In the genomic region with DNA sequence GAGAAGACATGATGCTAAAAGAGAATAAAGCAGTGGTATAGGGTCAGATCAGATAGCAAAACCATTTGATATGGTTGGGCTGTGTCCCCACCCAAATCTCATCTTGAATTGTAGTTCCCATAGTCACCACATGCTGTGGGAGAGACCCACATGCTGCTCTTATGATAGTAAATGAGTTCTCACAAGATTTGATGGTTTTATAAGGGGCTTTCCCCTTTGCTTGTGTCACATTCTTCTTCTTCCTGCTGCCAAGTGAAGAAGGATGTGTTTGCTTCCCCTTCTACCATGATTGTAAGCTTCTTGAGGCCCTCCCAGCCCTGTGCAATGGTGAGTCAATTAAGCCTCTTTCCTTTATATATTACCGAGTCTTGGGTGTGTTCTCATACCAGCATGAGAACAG, we compare ENCODE assay signal across 29 cellular contexts.
"Had no signal": no experiment of that assay in that cellular context is flagged by ENCODE, and none has a peak within 500 bp of the region (broad histone marks: within the 10 kb centered on the region; RNA-seq: fewer than 3 reads in every experiment).

No MANE protein-coding gene starts in this region.

- H3K9me3 ChIP-seq: ascending aorta had no signal

- H3K27ac ChIP-seq: ascending aorta, cardiac muscle cell, PC-9, VCaP had no signal

- H3K4me3 Mint-ChIP-seq: activated B cell treated with CpG ODN at 0.5 μM for 24 hours; activated CD4-positive, alpha-beta T cell treated with anti-CD3 and anti-CD28 coated beads, Interleukin-2, amount 10 ng/mL, durations not matched to agents 24 days and 14 days; activated naive CD4-positive, alpha-beta T cell treated with anti-CD3 and anti-CD28 coated beads, Interleukin-2, amount 50 U/mL, for 24 hours; activated naive CD8-positive, alpha-beta T cell treated with anti-CD3 and anti-CD28 coated beads, Interleukin-2, amount 10 ng/mL, durations not matched to agents 7 days and 5 days; central memory CD8-positive, alpha-beta T cell had no signal

- H3K27me3 ChIP-seq: ascending aorta, cardiac muscle cell, MG63 had no signal

- H3K4me3 ChIP-seq: ascending aorta, cardiac muscle cell, MG63, PC-9 had no signal

- H3K27me3 Mint-ChIP-seq: activated B cell treated with CpG ODN at 0.5 μM for 24 hours; activated CD4-positive, alpha-beta T cell treated with anti-CD3 and anti-CD28 coated beads, Interleukin-2, amount 10 ng/mL, durations not matched to agents 24 days and 14 days; activated naive CD4-positive, alpha-beta T cell treated with anti-CD3 and anti-CD28 coated beads, Interleukin-2, amount 50 U/mL, for 24 hours; activated naive CD8-positive, alpha-beta T cell treated with anti-CD3 and anti-CD28 coated beads, Interleukin-2, amount 10 ng/mL, durations not matched to agents 7 days and 5 days; central memory CD8-positive, alpha-beta T cell had no signal

- H3K36me3 ChIP-seq: ascending aorta, cardiac muscle cell, MG63 had no signal

- H3K27ac Mint-ChIP-seq: activated B cell treated with CpG ODN at 0.5 μM for 24 hours; activated CD4-positive, alpha-beta T cell treated with anti-CD3 and anti-CD28 coated beads, Interleukin-2, amount 10 ng/mL, durations not matched to agents 24 days and 14 days; activated naive CD4-positive, alpha-beta T cell treated with anti-CD3 and anti-CD28 coated beads, Interleukin-2, amount 50 U/mL, for 24 hours; activated naive CD8-positive, alpha-beta T cell treated with anti-CD3 and anti-CD28 coated beads, Interleukin-2, amount 10 ng/mL, durations not matched to agents 7 days and 5 days; activated T-helper 2 cell treated with anti-CD3 and anti-CD28 coated beads, Interferon-gamma antibody, Interleukin-2, Interleukin-4, amounts not matched to agents 10 μg/mL and 5 μg/mL and 100 μg/mL, durations not matched to agents 14 hours and 24 hours and 36 hours had no signal

- DNase-seq: activated B cell treated with CpG ODN at 0.5 μM for 24 hours; activated CD4-positive, alpha-beta T cell treated with anti-CD3 and anti-CD28 coated beads, Interleukin-2, amount 10 ng/mL, durations not matched to agents 24 days and 14 days; activated CD4-positive, alpha-beta T cell treated with anti-CD3 and anti-CD28 coated beads, Interleukin-2, amount 50 U/mL, for 4 hours; activated CD4-positive, CD25-positive, alpha-beta regulatory T cell treated with anti-CD3 and anti-CD28 coated beads, Interleukin-2, amount 50 U/mL, for 72 hours; activated CD8-positive, alpha-beta memory T cell treated with anti-CD3 and anti-CD28 coated beads, Interleukin-2, amount 50 U/mL, for 4 hours; activated gamma-delta T cell; activated naive CD4-positive, alpha-beta T cell treated with Interleukin-2 at 50 U/mL for 16 hours; activated naive CD8-positive, alpha-beta T cell treated with anti-CD3 and anti-CD28 coated beads, Interleukin-2, amount 10 ng/mL, durations not matched to agents 7 days and 5 days; amygdala; Kasumi-1; MG63; NCI-H1092; NCI-H1436 treated with DMSO at 0.1 percent for 48 hours; NCI-H1694 treated with DMSO at 0.1 percent for 48 hours; NCI-H2029; NCI-H510A; NCI-H748 treated with DMSO at 0.1 percent for 48 hours; NK-92 treated with Interleukin-12 subunit alpha and Interleukin-12 subunit beta, amount 100 ng/mL, for 24 hours; PC-9; Right ventricle myocardium superior; SW 1271; T-helper 1 cell; T-helper 9 cell had no signal

- H3K4me1 ChIP-seq: ascending aorta had no signal
